In the genomic region with DNA sequence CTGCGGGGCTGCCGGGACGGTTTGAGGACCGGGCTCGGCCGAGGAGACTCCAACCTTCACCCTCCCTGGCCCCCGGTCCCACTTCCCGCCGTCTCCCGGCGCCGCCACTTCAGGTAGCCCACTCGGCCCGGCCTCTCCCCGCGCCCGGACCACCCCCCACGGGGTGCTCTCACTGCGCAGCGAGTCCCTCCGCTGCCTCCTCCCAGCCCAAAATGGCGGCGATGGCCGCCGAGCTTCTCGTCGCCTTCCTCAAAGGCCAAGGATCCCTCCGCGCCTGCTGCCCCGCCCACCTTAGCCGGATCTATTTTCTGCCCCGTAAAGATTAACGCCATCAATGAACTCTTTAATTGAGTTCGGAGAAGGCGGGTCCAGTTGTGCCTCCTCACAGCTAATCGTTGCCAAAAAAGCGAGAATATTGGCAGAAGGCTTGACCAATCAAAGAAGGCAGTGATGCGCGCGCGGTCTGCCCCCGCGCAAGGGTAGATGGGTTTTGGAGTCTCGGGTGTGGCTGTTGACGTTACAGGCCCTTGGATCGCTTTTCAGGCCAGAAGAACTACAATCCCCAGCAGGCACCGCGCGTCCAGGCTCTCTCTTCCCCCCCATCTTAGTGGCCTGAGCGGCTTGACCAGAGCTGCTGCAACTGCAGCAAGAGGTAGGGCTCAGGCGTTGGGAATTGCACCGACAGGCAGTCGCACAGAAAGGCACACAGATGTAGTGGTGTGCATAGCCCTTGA, we compare ENCODE assay signal across 8 cellular contexts.
DNase-seq lines count a peak whose midpoint lies in the region; ATAC-seq and TF ChIP-seq lines count a peak whose summit lies in the region.

A gene with protein sequence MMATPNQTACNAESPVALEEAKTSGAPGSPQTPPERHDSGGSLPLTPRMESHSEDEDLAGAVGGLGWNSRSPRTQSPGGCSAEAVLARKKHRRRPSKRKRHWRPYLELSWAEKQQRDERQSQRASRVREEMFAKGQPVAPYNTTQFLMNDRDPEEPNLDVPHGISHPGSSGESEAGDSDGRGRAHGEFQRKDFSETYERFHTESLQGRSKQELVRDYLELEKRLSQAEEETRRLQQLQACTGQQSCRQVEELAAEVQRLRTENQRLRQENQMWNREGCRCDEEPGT (plus strand): TSS at position 588 of the 734 bp plus-strand sequence. CDS start 919 bp downstream, outside the sequence.

- peak within 1 kb of the TSS; percentile 91 for H3K4me2 ChIP-seq in OCI-LY3 (ENCODE audit: low read length)

- peak within 1 kb of the TSS; percentile 91 for H3K9ac ChIP-seq in OCI-LY3 (ENCODE audit: low read length)

- H3K27me3 ChIP-seq in OCI-LY3 (ENCODE audit: low read depth, low read length), result no peaks in the 10 kb centered on the region

- H3K36me3 ChIP-seq in OCI-LY3 (replicated peaks; ENCODE audit: low read depth, low read length), result peaks cover 18% of the 10 kb centered on the region

- H3K9me3 ChIP-seq in OCI-LY3 (ENCODE audit: insufficient read depth, low read length), result no peaks in the 10 kb centered on the region

- H3K4me1 ChIP-seq in OCI-LY3 (ENCODE audit: low read length), result peaks cover 13% of the 10 kb centered on the region

- H3K4me3 ChIP-seq in OCI-LY3 (ENCODE audit: low read length), result peak within 1 kb of the TSS; percentile 93

- peak within 1 kb of the TSS; percentile 80 for H3K27ac ChIP-seq in OCI-LY3 (ENCODE audit: low read length)

- H2AFZ ChIP-seq in OCI-LY3 (ENCODE audit: low read depth, low read length), result peak within 1 kb of the TSS; percentile 50

- TF ChIP-seq CTCF in OCI-LY3 (IDR thresholded peaks at IDR 0.05; ENCODE audit: low read depth, low read length), result no peak

- DNase-seq in DMS 273 treated with DMSO at 0.1 percent for 48 hours (lab: John Stamatoyannopoulos, UW), result peak; percentile 99
- peak; percentile 83 for DNase-seq in HuH-7.5 (ENCODE audit: low spot score)
- peak; percentile 96 for DNase-seq in activated T-cell treated with anti-CD3 and anti-CD28 coated beads for 24 hours (ENCODE audit: low read depth)
- DNase-seq in epidermal melanocyte (ENCODE audit: insufficient read length, low spot score), result peak; percentile 88
- DNase-seq in midbrain (lab: John Stamatoyannopoulos, UW), result peak; percentile 100
- DNase-seq in stimulated activated CD8-positive, alpha-beta memory T cell treated with anti-CD3 and anti-CD28 coated beads, Interleukin-15, amount 100 ng/mL, for 48 hours (ENCODE audit: low read depth in 2 of 2), result peak; percentile 95 to 97

- ATAC-seq in GM21528 (IDR thresholded peaks at IDR 0.05; ENCODE audit: low FRiP score, unreplicated experiment), result peak; percentile 83

- H4K20me1 ChIP-seq in OCI-LY3 (ENCODE audit: insufficient read depth, low read length), result no peaks in the 10 kb centered on the region

- peaks cover 26% of the 10 kb centered on the region for H3K79me2 ChIP-seq in OCI-LY3 (ENCODE audit: low read length)

Comparison
In these comparisons a context has a peak if more than half of its experiments do, and no peak if none do; other contexts are left out.
1. Peak in every context shown above with its lines: DNase-seq, ATAC-seq, H3K4me3 ChIP-seq and H3K27ac ChIP-seq.